ENCODE assay signal across 19 cellular contexts in the genomic region with DNA sequence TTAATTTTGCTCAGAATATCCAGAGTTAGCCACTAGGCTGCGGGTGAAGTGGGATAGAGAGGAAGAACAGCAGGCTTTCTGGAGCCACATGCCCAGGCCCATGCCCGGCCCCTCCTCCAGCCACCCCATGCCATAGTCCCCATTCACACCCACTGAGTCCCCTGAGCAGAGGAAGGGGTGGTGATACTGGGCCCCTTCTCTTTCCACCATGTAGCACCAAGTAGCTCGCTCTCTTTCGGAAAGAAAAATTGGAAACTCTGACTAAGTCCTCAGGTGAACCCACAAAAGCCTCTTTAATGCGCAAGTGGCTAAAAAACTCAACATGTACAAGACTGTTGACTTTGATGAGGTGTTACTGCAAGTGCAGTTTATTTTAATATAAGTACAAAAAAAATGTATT.
A peak's percentile ranks its signal among the peaks of the same experiment; 100 is the strongest.
DNase-seq lines count a peak whose midpoint lies in the region; ATAC-seq and TF ChIP-seq lines count a peak whose summit lies in the region.
"Had no signal": no experiment of that assay in that cellular context is flagged by ENCODE, and none has a peak within 500 bp of the region (broad histone marks: within the 10 kb centered on the region; RNA-seq: fewer than 3 reads in every experiment).

No MANE protein-coding gene starts in this region.

- no peak for DNase-seq in CD4-positive, CD25-positive, alpha-beta regulatory T cell
- DNase-seq in GM23338 (ENCODE audit: low spot score) (no peak), naive B cell (no peak), transverse colon (no peak)
- no peak for DNase-seq in activated T-helper 2 cell treated with anti-CD3 and anti-CD28 coated beads, Interferon-gamma antibody, Interleukin-2, Interleukin-4, amounts not matched to agents 10 μg/mL and 5 μg/mL and 100 μg/mL, durations not matched to agents 14 hours and 24 hours and 36 hours (ENCODE audit: low spot score)
- DNase-seq: BE2C, GOT3, IMR-90, left colon, MM.1S, NCI-H187 treated with DMSO at 0.1 percent for 48 hours, NCI-H510A treated with DMSO at 0.1 percent for 48 hours had no signal

- no peak for TF ChIP-seq POLR2A in transverse colon (IDR thresholded peaks at IDR 0.05)

- H3K9me2 ChIP-seq in GM23338 (ENCODE audit: insufficient read depth) = no peaks in the 10 kb centered on the region

- WGBS in transverse colon (ENCODE audit: low coverage in 1 of 2), 2 donors = 92 to 95% methylated on average over 3 to 5 of the region's 5 CpGs

- peak overlapping the region in 2 of 4 donors; percentile 52 to 65 for H3K4me3 Mint-ChIP-seq in CD4-positive, CD25-positive, alpha-beta regulatory T cell
- no peak overlapping the region for H3K4me3 Mint-ChIP-seq in GM23338
- H3K4me3 Mint-ChIP-seq in activated T-helper 2 cell treated with anti-CD3 and anti-CD28 coated beads, Interferon-gamma antibody, Interleukin-2, Interleukin-4, amounts not matched to agents 10 μg/mL and 5 μg/mL and 100 μg/mL, durations not matched to agents 14 hours and 24 hours and 36 hours (ENCODE audit: low read depth) = peak overlapping the region; percentile 22
- no peak overlapping the region for H3K4me3 Mint-ChIP-seq in naive B cell

- no peak overlapping the region for H2AFZ ChIP-seq in GM23338

- no peak overlapping the region for H3K4me2 ChIP-seq in GM23338

- peaks cover 20% of the 10 kb centered on the region for H3K36me3 Mint-ChIP-seq in CD4-positive, CD25-positive, alpha-beta regulatory T cell
- H3K36me3 Mint-ChIP-seq in GM23338 (ENCODE audit: low read depth) (peaks cover 12% of the 10 kb centered on the region), naive B cell (peaks cover 5 to 17% of the 10 kb centered on the region in 2 donors)
- H3K36me3 Mint-ChIP-seq in activated T-helper 2 cell treated with anti-CD3 and anti-CD28 coated beads, Interferon-gamma antibody, Interleukin-2, Interleukin-4, amounts not matched to agents 10 μg/mL and 5 μg/mL and 100 μg/mL, durations not matched to agents 14 hours and 24 hours and 36 hours (ENCODE audit: low read depth) = peaks cover 44% of the 10 kb centered on the region

- H3K27ac ChIP-seq in CD4-positive, CD25-positive, alpha-beta regulatory T cell (ENCODE audit: insufficient read depth, low read length, poor library complexity, severe bottlenecking) = peak overlapping the region; percentile 24
- H3K27ac ChIP-seq in GM23338 (ENCODE audit: low read depth) (no peak overlapping the region), transverse colon (no peak overlapping the region)
- H3K27ac ChIP-seq: ascending aorta, right atrium auricular region, tibial nerve, VCaP had no signal

- ATAC-seq in CD4-positive, CD25-positive, alpha-beta regulatory T cell (ENCODE audit: low read depth in 2 of 2) = no peak
- peak; percentile 8; the same call in 1 of the 3 replicates for ATAC-seq in GM23338
- no peak for ATAC-seq in naive B cell (ENCODE audit: low read depth in 2 of 2)
- ATAC-seq in HG03175 (IDR thresholded peaks at IDR 0.05; ENCODE audit: unreplicated experiment) = no peak
- ATAC-seq in GM21529 (IDR thresholded peaks at IDR 0.05; ENCODE audit: unreplicated experiment) = no peak
- ATAC-seq in GM21423 (IDR thresholded peaks at IDR 0.05; ENCODE audit: unreplicated experiment) = no peak
- ATAC-seq: left colon had no signal

- 0 out of 2 replicates have a peak, but pooled peaks cover 5% of the 10 kb centered on the region for H3F3A ChIP-seq in GM23338 (replicated peaks; ENCODE audit: low read depth)

- intact Hi-C loops in activated T-helper 2 cell treated with anti-CD3 and anti-CD28 coated beads, Interferon-gamma antibody, Interleukin-2, Interleukin-4, amounts not matched to agents 10 μg/mL and 5 μg/mL and 100 μg/mL, durations not matched to agents 14 hours and 24 hours and 36 hours (cut with micrococcal nuclease) = loop anchor here (2.0 to 5.0 kb wide), 4 partner anchors 33 to 357 kb away; partner anchors contain the start of gene GPR183
- intact Hi-C loops in transverse colon (cut with DNase I; ENCODE audit: low total_unique reads) = no loop called here

- TF ChIP-seq CTCF in GM23338 (conservative IDR thresholded peaks at IDR 0.05; ENCODE audit: low read depth in 2 of 2) (no peak), transverse colon (IDR thresholded peaks at IDR 0.05) (no peak)

- no peak overlapping the region for H3K4me3 ChIP-seq in CD4-positive, CD25-positive, alpha-beta regulatory T cell (ENCODE audit: low read depth, low read length)
- H3K4me3 ChIP-seq in GM23338 = no peak overlapping the region
- H3K4me3 ChIP-seq in transverse colon = no peak overlapping the region
- H3K4me3 ChIP-seq: ascending aorta, right atrium auricular region, tibial nerve had no signal

- H3K27me3 ChIP-seq in CD4-positive, CD25-positive, alpha-beta regulatory T cell (ENCODE audit: control insufficient read depth, insufficient read depth, low read length) = no peaks in the 10 kb centered on the region
- H3K27me3 ChIP-seq in GM23338 (ENCODE audit: insufficient read depth) (no peaks in the 10 kb centered on the region), transverse colon (no peaks in the 10 kb centered on the region)
- H3K27me3 ChIP-seq: ascending aorta, BE2C, right atrium auricular region, tibial nerve had no signal

- H3K27ac Mint-ChIP-seq in CD4-positive, CD25-positive, alpha-beta regulatory T cell = peak overlapping the region; percentile 87 to 92 (median 92)
- H3K27ac Mint-ChIP-seq in GM23338 = 0 out of 2 replicates have a peak overlapping the region, but pooled peaks have one; percentile 74
- H3K27ac Mint-ChIP-seq in activated T-helper 2 cell treated with anti-CD3 and anti-CD28 coated beads, Interferon-gamma antibody, Interleukin-2, Interleukin-4, amounts not matched to agents 10 μg/mL and 5 μg/mL and 100 μg/mL, durations not matched to agents 14 hours and 24 hours and 36 hours = peak overlapping the region; percentile 82
- H3K27ac Mint-ChIP-seq in naive B cell = peak overlapping the region in 5 of 6 donors; percentile 47 to 100 (median 82)

- H3K4me1 Mint-ChIP-seq in CD4-positive, CD25-positive, alpha-beta regulatory T cell = peaks cover 28 to 93% (median 59%) of the 10 kb centered on the region in 4 donors
- peaks cover 44% of the 10 kb centered on the region for H3K4me1 Mint-ChIP-seq in GM23338
- peaks cover 83% of the 10 kb centered on the region for H3K4me1 Mint-ChIP-seq in activated T-helper 2 cell treated with anti-CD3 and anti-CD28 coated beads, Interferon-gamma antibody, Interleukin-2, Interleukin-4, amounts not matched to agents 10 μg/mL and 5 μg/mL and 100 μg/mL, durations not matched to agents 14 hours and 24 hours and 36 hours (ENCODE audit: low read depth)
- peaks cover 57 to 76% (median 67%) of the 10 kb centered on the region in 3 donors for H3K4me1 Mint-ChIP-seq in naive B cell

- no peaks in the 10 kb centered on the region for H3K9me3 ChIP-seq in CD4-positive, CD25-positive, alpha-beta regulatory T cell (ENCODE audit: control insufficient read depth in 2 of 2, low read length in 2 of 2)
- no peaks in the 10 kb centered on the region for H3K9me3 ChIP-seq in transverse colon
- H3K9me3 ChIP-seq: ascending aorta, BE2C, tibial nerve had no signal

- in situ Hi-C loops in transverse colon (cut with MboI; ENCODE audit: low pct_ligation_motif_present in 1 of 4, low pct_unique_long_range_greater_than_20kb in 1 of 4, low sequenced_read_pairs in 3 of 4) = loop anchor here in 1 of 4 donors (10.0 kb wide), 1 partner anchor 51 kb away; no protein-coding TSS in a partner anchor

- no peaks in the 10 kb centered on the region for H3K9me3 Mint-ChIP-seq in CD4-positive, CD25-positive, alpha-beta regulatory T cell
- H3K9me3 Mint-ChIP-seq in GM23338 (no peaks in the 10 kb centered on the region; the same call in 2 of the 3 replicates), naive B cell (no peaks in the 10 kb centered on the region)
- H3K9me3 Mint-ChIP-seq in activated T-helper 2 cell treated with anti-CD3 and anti-CD28 coated beads, Interferon-gamma antibody, Interleukin-2, Interleukin-4, amounts not matched to agents 10 μg/mL and 5 μg/mL and 100 μg/mL, durations not matched to agents 14 hours and 24 hours and 36 hours = no peaks in the 10 kb centered on the region

- peaks cover 65% of the 10 kb centered on the region for H3K4me1 ChIP-seq in CD4-positive, CD25-positive, alpha-beta regulatory T cell (ENCODE audit: control insufficient read depth, insufficient read depth, low read length, poor library complexity, severe bottlenecking)
- H3K4me1 ChIP-seq in GM23338 (ENCODE audit: insufficient read depth) (peaks cover 7% of the 10 kb centered on the region), transverse colon (peaks cover 4 to 12% (median 8%) of the 10 kb centered on the region in 4 donors)
- H3K4me1 ChIP-seq: ascending aorta, BE2C had no signal

- no peak for TF ChIP-seq EP300 in transverse colon (IDR thresholded peaks at IDR 0.05; ENCODE audit: low read depth)

- no peaks in the 10 kb centered on the region for H3K27me3 Mint-ChIP-seq in CD4-positive, CD25-positive, alpha-beta regulatory T cell
- H3K27me3 Mint-ChIP-seq in GM23338 (ENCODE audit: insufficient read depth, low read depth, poor library complexity) (peaks cover 17% of the 10 kb centered on the region), naive B cell (no peaks in the 10 kb centered on the region)
- no peaks in the 10 kb centered on the region for H3K27me3 Mint-ChIP-seq in activated T-helper 2 cell treated with anti-CD3 and anti-CD28 coated beads, Interferon-gamma antibody, Interleukin-2, Interleukin-4, amounts not matched to agents 10 μg/mL and 5 μg/mL and 100 μg/mL, durations not matched to agents 14 hours and 24 hours and 36 hours (ENCODE audit: low read depth)

- no peaks in the 10 kb centered on the region for H3K79me2 ChIP-seq in GM23338 (replicated peaks; ENCODE audit: insufficient read depth)

- H3K36me3 ChIP-seq in CD4-positive, CD25-positive, alpha-beta regulatory T cell (ENCODE audit: control insufficient read depth, insufficient read depth, low read length) = peaks cover 20% of the 10 kb centered on the region
- H3K36me3 ChIP-seq in GM23338 (ENCODE audit: insufficient read depth) = 0 out of 2 replicates have a peak, but pooled peaks cover 3% of the 10 kb centered on the region
- no peaks in the 10 kb centered on the region for H3K36me3 ChIP-seq in transverse colon

- H4K20me1 ChIP-seq in GM23338 (replicated peaks; ENCODE audit: insufficient read depth) = no peaks in the 10 kb centered on the region

TF ChIP-seq in GM23338, 12 proteins besides CTCF, POLR2A, EP300 and RAD21 (continues in another document):
- TF ChIP-seq ZNF114 (CRISPR knock-in tag; IDR thresholded peaks at IDR 0.05) (no peak), CREB1 (CRISPR knock-in tag; IDR thresholded peaks at IDR 0.05; ENCODE audit: low read depth) (no peak)
